Comparison of ENCODE assay signal across 8 cellular contexts in genomic region chr10:110502072-110502845, GRCh38.
DNase-seq lines count a peak whose midpoint lies in the region; ATAC-seq and TF ChIP-seq lines count a peak whose summit lies in the region.

No MANE protein-coding gene starts in this region.

- CTCF ChIA-PET in RWPE1 (lab: Yijun Ruan, JAX), result interaction anchor here (0.5 to 0.8 kb wide), 2 partner anchors 12 to 116 kb away, joined by 3 to 10 read pairs; no protein-coding TSS in a partner anchor

- TF ChIP-seq CTCF in RWPE1 (conservative IDR thresholded peaks at IDR 0.05; ENCODE audit: low read depth) (no peak), GM10266 (IDR thresholded peaks at IDR 0.05; ENCODE audit: control insufficient read depth, insufficient read depth, low read depth, missing control alignments) (no peak)

- H3K27ac ChIP-seq in RWPE1, result peak overlapping the region; percentile 65
- peak overlapping the region; percentile 96 for H3K27ac ChIP-seq in epithelial cell of prostate

- no peak for ATAC-seq in stimulated activated effector memory CD8-positive, alpha-beta T cell treated with anti-CD3 and anti-CD28 coated beads, Interleukin-12 subunit alpha, Interleukin-12 subunit beta, amount 100 ng/mL, for 72 hours

- POLR2A ChIA-PET in RWPE1 (lab: Yijun Ruan, JAX; ENCODE audit: low non-redundant PET), result no interaction called here

- peak; percentile 18 for DNase-seq in activated CD4-positive, CD25-positive, alpha-beta regulatory T cell treated with anti-CD3 and anti-CD28 coated beads, Interleukin-2, amount 50 U/mL, for 72 hours
- DNase-seq in activated CD4-positive, CD25-positive, alpha-beta regulatory T cell (lab: John Stamatoyannopoulos, UW), result no peak
- DNase-seq in RWPE1 (ENCODE audit: low spot score) (no peak), epithelial cell of prostate (ENCODE audit: low read depth, low spot score) (no peak), NCI-H128 (lab: John Stamatoyannopoulos, UW; ENCODE audit: unreplicated experiment) (no peak), GM10266 (ENCODE audit: extremely low spot score) (no peak), NCI-H2227 treated with DMSO at 0.1 percent for 48 hours (lab: John Stamatoyannopoulos, UW) (no peak)
- DNase-seq in stimulated activated effector memory CD8-positive, alpha-beta T cell treated with anti-CD3 and anti-CD28 coated beads, Interleukin-12 subunit alpha, Interleukin-12 subunit beta, amount 100 ng/mL, for 72 hours (ENCODE audit: low spot score in 2 of 2), result no peak

- peak overlapping the region; percentile 98 for H3K27ac Mint-ChIP-seq in stimulated activated effector memory CD8-positive, alpha-beta T cell treated with anti-CD3 and anti-CD28 coated beads, Interleukin-12 subunit alpha, Interleukin-12 subunit beta, amount 100 ng/mL, for 72 hours

- H3K36me3 Mint-ChIP-seq in stimulated activated effector memory CD8-positive, alpha-beta T cell treated with anti-CD3 and anti-CD28 coated beads, Interleukin-12 subunit alpha, Interleukin-12 subunit beta, amount 100 ng/mL, for 72 hours, result peaks cover 96% of the 10 kb centered on the region

- H3K4me1 Mint-ChIP-seq in stimulated activated effector memory CD8-positive, alpha-beta T cell treated with anti-CD3 and anti-CD28 coated beads, Interleukin-12 subunit alpha, Interleukin-12 subunit beta, amount 100 ng/mL, for 72 hours, result peaks cover 70% of the 10 kb centered on the region

- no peaks in the 10 kb centered on the region for H3K9me3 Mint-ChIP-seq in stimulated activated effector memory CD8-positive, alpha-beta T cell treated with anti-CD3 and anti-CD28 coated beads, Interleukin-12 subunit alpha, Interleukin-12 subunit beta, amount 100 ng/mL, for 72 hours

- H3K4me3 Mint-ChIP-seq in stimulated activated effector memory CD8-positive, alpha-beta T cell treated with anti-CD3 and anti-CD28 coated beads, Interleukin-12 subunit alpha, Interleukin-12 subunit beta, amount 100 ng/mL, for 72 hours, result peak overlapping the region; percentile 99
